In the genomic region with DNA sequence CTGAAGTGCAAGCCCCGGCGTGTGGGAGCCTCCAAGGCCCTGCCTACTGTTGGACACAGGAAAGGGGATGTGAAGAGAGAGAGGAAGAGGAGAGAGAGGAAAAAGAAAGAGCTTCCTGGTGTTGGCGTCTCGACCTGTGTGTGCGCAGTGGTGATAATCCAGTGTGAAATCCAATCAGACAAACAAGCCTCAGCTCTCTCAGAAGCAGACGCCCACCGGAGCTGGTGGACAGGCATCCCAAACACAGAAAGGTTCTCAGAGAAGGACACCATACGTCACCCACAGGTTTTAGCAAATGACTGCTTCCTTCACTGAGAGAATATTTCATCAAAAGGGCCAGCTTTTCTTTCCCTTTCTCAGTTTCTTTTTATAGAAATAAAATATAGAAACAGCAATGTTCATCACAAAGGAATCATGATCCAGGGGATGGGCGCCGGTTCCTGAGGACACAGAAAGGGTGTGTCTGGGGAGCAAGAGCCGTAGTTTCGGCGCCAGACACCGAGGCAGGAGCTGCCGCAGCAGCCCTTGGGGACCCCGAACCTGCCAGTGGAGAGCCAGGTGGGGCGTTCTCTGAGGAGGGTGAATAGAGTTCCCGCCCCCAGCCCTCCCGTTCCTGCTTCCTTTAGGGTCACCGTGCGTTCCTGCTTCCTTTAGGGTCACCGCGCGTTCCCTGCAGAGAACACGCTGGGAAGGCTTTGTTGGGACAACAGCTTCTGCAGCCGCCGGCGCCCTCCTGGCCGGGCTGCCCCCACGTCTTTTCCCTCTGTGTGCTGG, we compare ENCODE assay signal across 29 cellular contexts.
"Had no signal": no experiment of that assay in that cellular context is flagged by ENCODE, and none has a peak within 500 bp of the region (broad histone marks: within the 10 kb centered on the region; RNA-seq: fewer than 3 reads in every experiment).

No MANE protein-coding gene starts in this region.

- ATAC-seq: body of pancreas; esophagus mucosa; natural killer cell treated with Interleukin-12 subunit alpha and Interleukin-12 subunit beta and Interleukin-15 and Interleukin-18, amount 100 ng/mL, for 72 hours; stimulated activated naive B cell treated with anti-CD40 and anti-IgM and Interleukin-4, amounts not matched to agents 10 μg/mL and 1 μg/mL and 100 μg/mL, for 72 hours; T-helper 17 cell had no signal

- H3K4me1 ChIP-seq: body of pancreas, left ventricle myocardium inferior, sigmoid colon, testis, vagina had no signal

- H3K27ac ChIP-seq: body of pancreas, cardiac muscle cell, hepatocyte, left ventricle myocardium inferior, sigmoid colon, testis, vagina had no signal

- H3K4me3 ChIP-seq: body of pancreas, cardiac muscle cell, hepatocyte, left ventricle myocardium inferior, sigmoid colon, smooth muscle cell, testis, vagina had no signal

- H3K9me3 ChIP-seq: body of pancreas, left ventricle myocardium inferior, sigmoid colon, testis, vagina had no signal

- DNase-seq: activated CD4-positive, alpha-beta memory T cell treated with anti-CD3 and anti-CD28 coated beads for 36 hours; activated CD4-positive, alpha-beta T cell treated with anti-CD3 and anti-CD28 coated beads for 48 hours; activated CD4-positive, CD25-positive, alpha-beta regulatory T cell; activated T-cell treated with anti-CD3 and anti-CD28 coated beads, Interleukin-2, amount 50 U/mL, for 48 hours; anterior cingulate cortex; dermis blood vessel endothelial cell; effector CD8-positive, alpha-beta T cell; glutamatergic neuron; immature natural killer cell; kidney glomerular epithelial cell; left ventricle myocardium inferior; mammary epithelial cell; midbrain; occipital lobe; retina; sigmoid colon; stimulated activated CD4-positive, alpha-beta T cell treated with anti-CD3 and anti-CD28 coated beads, Interleukin-2, amount 100 ng/mL, for 48 hours; stimulated activated CD8-positive, alpha-beta memory T cell treated with anti-CD3 and anti-CD28 coated beads, Interleukin-4, amount 100 ng/mL, for 48 hours; stimulated activated naive B cell treated with anti-CD40 and anti-IgM and Interleukin-4, amounts not matched to agents 10 μg/mL and 1 μg/mL and 100 μg/mL, for 72 hours; T-helper 17 cell; testis; trophoblast cell had no signal

- H3K27me3 ChIP-seq: body of pancreas, testis, vagina had no signal

- H3K36me3 ChIP-seq: cardiac muscle cell, left ventricle myocardium inferior, sigmoid colon, vagina had no signal
